Comparison of ENCODE assay signal across 31 cellular contexts in genomic region chr7:151043959-151044358, GRCh38. TPM values are rescaled to one million over a fixed set of nuclear protein-coding genes. Genes with fewer than 3 reads are reported as not detected.
"Had no signal": no experiment of that assay in that cellular context is flagged by ENCODE, and none has a peak within 500 bp of the region (broad histone marks: within the 10 kb centered on the region; RNA-seq: fewer than 3 reads in every experiment).

No MANE protein-coding gene starts in this region.

- FAIRE-seq: bronchial epithelial cell, TTC549 had no signal

- ATAC-seq: activated CD8-positive, alpha-beta T cell treated with anti-CD3 and anti-CD28 coated beads for 36 hours; activated naive CD8-positive, alpha-beta T cell treated with anti-CD3 and anti-CD28 coated beads, Interleukin-2, amount 50 U/mL, for 24 hours; activated T-cell treated with anti-CD3 and anti-CD28 coated beads, Interleukin-2, amount 50 U/mL, for 4 hours; activated T-cell treated with anti-CD3 and anti-CD28 coated beads, Interleukin-2, amount 50 U/mL, for 72 hours; activated T-helper 17 cell treated with anti-CD3 and anti-CD28 coated beads, Interleukin-2, amount 50 U/mL, for 72 hours; T-cell had no signal

- H3K36me3 ChIP-seq: cardiac muscle cell had no signal

- H3K4me3 ChIP-seq: ascending aorta, cardiac muscle cell had no signal

- DNase-seq: activated B cell treated with CpG ODN at 0.5 μM for 24 hours; activated CD4-positive, alpha-beta memory T cell treated with anti-CD3 and anti-CD28 coated beads for 36 hours; activated CD4-positive, alpha-beta T cell treated with anti-CD3 and anti-CD28 coated beads for 4 hours; activated CD4-positive, alpha-beta T cell treated with anti-CD3 and anti-CD28 coated beads, Interleukin-2, amount 10 ng/mL, durations not matched to agents 24 days and 14 days; activated CD4-positive, alpha-beta T cell treated with anti-CD3 and anti-CD28 coated beads, Interleukin-2, amount 50 U/mL, for 1 hour; activated CD4-positive, alpha-beta T cell treated with anti-CD3 and anti-CD28 coated beads, Interleukin-2, amount 50 U/mL, for 4 hours; activated CD4-positive, CD25-positive, alpha-beta regulatory T cell treated with anti-CD3 and anti-CD28 coated beads, Interleukin-2, amount 50 U/mL, for 72 hours; activated CD8-positive, alpha-beta memory T cell treated with anti-CD3 and anti-CD28 coated beads, Interleukin-2, amount 50 U/mL, for 4 hours; activated CD8-positive, alpha-beta T cell treated with anti-CD3 and anti-CD28 coated beads for 36 hours; activated gamma-delta T cell; activated naive CD4-positive, alpha-beta T cell treated with anti-CD3 and anti-CD28 coated beads, Interleukin-2, amount 10 ng/mL, durations not matched to agents 7 days and 5 days; activated naive CD4-positive, alpha-beta T cell treated with Interleukin-2 at 50 U/mL for 16 hours; activated naive CD8-positive, alpha-beta T cell treated with anti-CD3 and anti-CD28 coated beads, Interleukin-2, amount 10 ng/mL, durations not matched to agents 7 days and 5 days; activated naive CD8-positive, alpha-beta T cell treated with anti-CD3 and anti-CD28 coated beads, Interleukin-2, amount 50 U/mL, for 24 hours; activated T-cell treated with anti-CD3 and anti-CD28 coated beads for 4 hours; activated T-cell treated with anti-CD3 and anti-CD28 coated beads, Interleukin-2, amount 50 U/mL, for 1 hour; activated T-cell treated with anti-CD3 and anti-CD28 coated beads, Interleukin-2, amount 50 U/mL, for 4 hours; activated T-cell treated with anti-CD3 and anti-CD28 coated beads, Interleukin-2, amount 50 U/mL, for 72 hours; amygdala; anterior cingulate cortex; caudate nucleus; cerebellar nuclear complex; T-cell; T-helper 2 cell; T-helper 9 cell had no signal

- H3K27me3 ChIP-seq: ascending aorta, cardiac muscle cell had no signal

- H3K27ac ChIP-seq: ascending aorta, cardiac muscle cell, VCaP had no signal

- H3K9me3 ChIP-seq: ascending aorta had no signal

RNA-seq across cellular contexts. Expression of gene ASIC3, which starts 4.4 kb away (rescaled TPM):
- total RNA-seq: ascending aorta had no signal

RNA-seq across cellular contexts. Expression of gene ATG9B, which starts 19.7 kb away (rescaled TPM):
- total RNA-seq: ascending aorta had no signal
